In genomic region chr20:64255361-64256281, GRCh38 we compare ENCODE assay signal across 8 cellular contexts. TPM values are rescaled to one million over a fixed set of nuclear protein-coding genes. Genes with fewer than 3 reads are reported as not detected.
DNase-seq lines count a peak whose midpoint lies in the region; ATAC-seq and TF ChIP-seq lines count a peak whose summit lies in the region.

TSS of gene PCMTD2 (plus strand) at chr20:64255748. CDS start at chr20:64259966, 4,218 bp downstream.

- H3K27ac ChIP-seq in colonic mucosa = peak within 1 kb of the TSS; percentile 72

- ATAC-seq in GM19043 (IDR thresholded peaks at IDR 0.05; ENCODE audit: low read depth, unreplicated experiment) = peak; percentile 72
- ATAC-seq in HG03354 (IDR thresholded peaks at IDR 0.05; ENCODE audit: poor library complexity, severe bottlenecking, unreplicated experiment) = peak; percentile 81
- peak; percentile 93 for ATAC-seq in left colon

- peaks cover 3% of the 10 kb centered on the region for H3K4me1 ChIP-seq in colonic mucosa

- peak within 1 kb of the TSS; percentile 76 to 77 for H3K9ac ChIP-seq in colonic mucosa (ENCODE audit: low read depth in 2 of 2, low read length in 2 of 2)

- no peaks in the 10 kb centered on the region for H3K9me3 ChIP-seq in colonic mucosa

- H3K4me3 ChIP-seq in AG10803 (ENCODE audit: low read length) (peak within 1 kb of the TSS; percentile 84), colonic mucosa (peak within 1 kb of the TSS; percentile 75)

- no peak for TF ChIP-seq CTCF in AG10803 (conservative IDR thresholded peaks at IDR 0.05; ENCODE audit: low read length)
- no peak for TF ChIP-seq CTCF in colonic mucosa (IDR thresholded peaks at IDR 0.05)

- H3K27me3 ChIP-seq in colonic mucosa = no peaks in the 10 kb centered on the region

- DNase-seq in AG10803 (ENCODE audit: low read depth) (peak; percentile 78), NCI-H510A (lab: John Stamatoyannopoulos, UW) (peak; percentile 67), colonic mucosa (peak; percentile 80), left colon (peak; percentile 64 to 86)
- peak; percentile 91 for DNase-seq in activated CD4-positive, alpha-beta T cell treated with anti-CD3 and anti-CD28 coated beads for 48 hours
- DNase-seq in stimulated activated CD4-positive, alpha-beta T cell treated with anti-CD3 and anti-CD28 coated beads, Interleukin-1b, Interleukin-23, amount 100 ng/mL, for 48 hours = peak; percentile 87

- intact Hi-C loops in colonic mucosa (cut with DNase I) (no loop called here), left colon (cut with DNase I, micrococcal nuclease) (no loop called here)

- H3K36me3 ChIP-seq in colonic mucosa = no peaks in the 10 kb centered on the region

RNA-seq across cellular contexts. Expression of gene PCMTD2, which starts in this region (rescaled TPM):
- total RNA-seq in colonic mucosa (10 to 100 TPM; 23.3 to 35.7 TPM), left colon (10 to 100 TPM; 26.1 to 33.8 TPM)

Comparison
In these comparisons a context has a peak if more than half of its experiments do, and no peak if none do; other contexts are left out.
1. Peak in every context shown above with its lines: DNase-seq, ATAC-seq, H3K4me3 ChIP-seq and H3K27ac ChIP-seq.